ENCODE assay signal across 7 cellular contexts in the genomic region with DNA sequence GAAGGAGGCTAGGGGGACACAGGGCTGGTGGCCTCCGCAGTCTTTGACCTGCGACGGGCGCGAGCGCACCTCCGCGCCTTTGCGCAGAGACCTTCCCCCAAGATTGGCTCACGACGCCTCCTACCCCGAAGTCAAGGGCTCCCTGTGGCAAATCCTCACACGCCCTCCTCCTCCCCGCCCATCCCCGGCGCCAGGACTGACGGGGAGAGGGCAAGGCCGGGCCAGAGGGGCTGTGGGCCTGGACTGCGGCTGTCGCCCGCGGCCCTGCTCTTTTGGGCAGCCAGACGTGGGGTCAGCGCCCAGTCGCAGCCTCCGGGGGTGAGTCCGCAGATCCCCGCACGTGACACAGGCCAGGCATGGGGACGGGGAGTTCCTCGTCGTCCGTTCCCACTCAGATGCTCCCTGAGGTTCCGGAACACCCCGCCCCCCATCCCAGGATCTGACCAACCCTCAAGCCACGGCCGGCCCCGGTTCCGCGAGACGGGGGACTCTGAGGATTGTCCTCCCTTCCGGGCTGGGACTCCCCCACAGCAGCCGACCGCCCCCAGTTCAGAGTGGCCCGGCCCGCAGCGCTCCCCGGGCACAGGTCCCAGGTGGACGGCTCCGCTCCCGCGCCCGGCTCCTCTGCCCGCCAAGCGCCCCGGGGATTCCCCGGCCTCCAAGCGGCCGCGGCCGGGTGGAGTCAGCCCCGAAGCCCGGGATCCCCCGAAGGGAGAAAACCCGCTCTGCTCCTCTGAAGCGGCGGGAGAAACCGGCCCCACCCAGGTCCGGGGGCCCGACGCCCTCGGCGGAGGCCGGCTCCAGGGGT. TPM values are rescaled to one million over a fixed set of nuclear protein-coding genes. Genes with fewer than 3 reads are reported as not detected.
A peak's percentile ranks its signal among the peaks of the same experiment; 100 is the strongest.
DNase-seq lines count a peak whose midpoint lies in the region; ATAC-seq, FAIRE-seq and TF ChIP-seq lines count a peak whose summit lies in the region.

No MANE protein-coding gene starts in this region.

- H3K4me1 ChIP-seq in SJSA1 (replicated peaks) (peaks cover 58% of the 10 kb centered on the region), HepG2 (ENCODE audit: insufficient read depth, low read length) (no peaks in the 10 kb centered on the region)

- H3K9me3 ChIP-seq in SJSA1 (replicated peaks) (no peaks in the 10 kb centered on the region), HepG2 (ENCODE audit: low read length) (no peaks in the 10 kb centered on the region)

- peak overlapping the region; percentile 55 for H3K4me2 ChIP-seq in HepG2 (ENCODE audit: low read depth, low read length)

- FAIRE-seq in HepG2 (lab: Jason Lieb, UNC) = no peak

- ATAC-seq in GM18907 (IDR thresholded peaks at IDR 0.05; ENCODE audit: unreplicated experiment) (peak; percentile 36), HG02943 (IDR thresholded peaks at IDR 0.05; ENCODE audit: low read depth, unreplicated experiment) (peak; percentile 29), HepG2 (peak; percentile 65)

- BruUV-seq in HepG2 (replicated peaks; lab: Mats Ljungman, UMichigan) = no TSS peak

- POLR2A ChIA-PET in HepG2 (lab: Yijun Ruan, JAX) = no interaction called here

- H3K36me3 ChIP-seq in SJSA1 (peaks cover 25% of the 10 kb centered on the region), brain microvascular endothelial cell (replicated peaks) (no peaks in the 10 kb centered on the region), HepG2 (replicated peaks in 1 of 2; ENCODE audit: control insufficient read depth in 1 of 2, insufficient read depth in 2 of 2, low read length in 2 of 2) (no peaks in the 10 kb centered on the region)

- no peak overlapping the region for H3K9ac ChIP-seq in HepG2 (ENCODE audit: insufficient read depth, low read depth, low read length)

- TF ChIP-seq RAD21 in HepG2 (CRISPR knock-in tag; IDR thresholded peaks at IDR 0.05) = no peak

- peak overlapping the region; percentile 91 for H3K27ac ChIP-seq in SJSA1
- peak overlapping the region; percentile 67 for H3K27ac ChIP-seq in brain microvascular endothelial cell
- H3K27ac ChIP-seq in HepG2 (ENCODE audit: extremely low read length, insufficient read depth, low read length) = no peak overlapping the region

- no peak for TF ChIP-seq POLR2A in HepG2 (IDR thresholded peaks at IDR 0.05; ENCODE audit: insufficient read depth in 1 of 2, low read depth in 2 of 2, low read length in 2 of 2)

- intact Hi-C loops in HepG2 (cut with micrococcal nuclease; ENCODE audit: unreplicated experiment) = no loop called here

- no peaks in the 10 kb centered on the region for H4K20me1 ChIP-seq in HepG2 (ENCODE audit: insufficient read depth, low read length)

- TF ChIP-seq CTCF in brain microvascular endothelial cell (IDR thresholded peaks at IDR 0.05; ENCODE audit: low read depth, low read length, missing control alignments) = no peak
- no peak for TF ChIP-seq CTCF in HepG2 (CRISPR knock-in tag; IDR thresholded peaks at IDR 0.05)

- H3K79me2 ChIP-seq in HepG2 (ENCODE audit: insufficient read depth, low read length) = no peaks in the 10 kb centered on the region

- TF ChIP-seq EP300 in HepG2 (IDR thresholded peaks at IDR 0.05; ENCODE audit: low read depth in 2 of 2, low read length in 2 of 2) (no peak), HepG2 (CRISPR knock-in tag; IDR thresholded peaks at IDR 0.05; ENCODE audit: borderline replicate concordance) (no peak)

- WGBS in HepG2 (ENCODE audit: low lambda C conversion rate) = 82% methylated on average over 13 of the region's 74 CpGs

- CTCF ChIA-PET in HepG2 (lab: Yijun Ruan, JAX; ENCODE audit: low intra/inter-chr PET ratio, low total read pairs) = no interaction called here

- peak in 1 of 2 experiments; percentile 73 for DNase-seq in SJSA1 (ENCODE audit: low read depth in 1 of 2, low spot score in 2 of 2)
- DNase-seq in brain microvascular endothelial cell = peak; percentile 20
- DNase-seq in HepG2 (ENCODE audit: low spot score) = no peak
- DNase-seq in stimulated activated CD4-positive, alpha-beta T cell treated with anti-CD3 and anti-CD28 coated beads, TNF-alpha, amount 100 ng/mL, for 48 hours (ENCODE audit: low read depth in 3 of 3) = peak in 2 of 3 donors; percentile 32 to 34
- no peak for DNase-seq in NAMALWA (ENCODE audit: low spot score)

- in situ Hi-C loops in brain microvascular endothelial cell (cut with HindIII; ENCODE audit: low pct_ligation_motif_present, low sequenced_read_pairs) (no loop called here), HepG2 (cut with HindIII; ENCODE audit: extremely low pct_ligation_motif_present, low pct_unique_long_range_greater_than_20kb) (no loop called here)

- H2AFZ ChIP-seq in HepG2 (ENCODE audit: low read length) = no peak overlapping the region

- peak overlapping the region; percentile 85 for H3K4me3 ChIP-seq in SJSA1
- peak overlapping the region; percentile 62 for H3K4me3 ChIP-seq in brain microvascular endothelial cell (ENCODE audit: low read depth, low read length)
- peak overlapping the region; percentile 47 to 63 (median 49); a peak in 4 of 6 replicates for H3K4me3 ChIP-seq in HepG2 (replicated peaks in 1 of 3; ENCODE audit: insufficient read depth in 1 of 3, low read depth in 2 of 3, low read length in 3 of 3)

- H3K27me3 ChIP-seq in SJSA1 (replicated peaks) = no peaks in the 10 kb centered on the region
- H3K27me3 ChIP-seq in brain microvascular endothelial cell (replicated peaks) = no peaks in the 10 kb centered on the region
- peaks cover 2 to 33% of the 10 kb centered on the region in 2 experiments; a peak in 4 of 5 replicates for H3K27me3 ChIP-seq in HepG2 (ENCODE audit: control insufficient read depth in 1 of 2, insufficient read depth in 2 of 2, low read length in 2 of 2)

TF ChIP-seq in HepG2, 621 proteins besides CTCF, POLR2A, EP300 and RAD21:
- no peak for TF ChIP-seq ZNF768 (CRISPR knock-in tag; IDR thresholded peaks at IDR 0.05)
- no peak for TF ChIP-seq ZNF234 (CRISPR knock-in tag; conservative IDR thresholded peaks at IDR 0.05)
- no peak for TF ChIP-seq ZNF670 (CRISPR knock-in tag; IDR thresholded peaks at IDR 0.05; ENCODE audit: borderline replicate concordance)

RNA-seq across cellular contexts. Expression of a gene that starts 0.5 kb away (rescaled TPM):
- 10.2 and 10.3 TPM in 2 replicates for total RNA-seq in SJSA1 (2014; rRNA removed; shearing (Covaris generic))
- 0.02 TPM in 1 of 2 replicates, not detected in the other for total RNA-seq in HepG2 (2016; rRNA removed; fragmentation: Illumina TruSeq; extraction: Trizol)
- not detected in 2 replicates for total RNA-seq in HepG2 (2016; cell fraction: cytosol; rRNA removed; fragmentation: Illumina TruSeq; extraction: Trizol; ENCODE audit: low read depth)
- 0.02 and 0.03 TPM in 2 replicates for total RNA-seq in HepG2 (2016; cell fraction: insoluble cytoplasmic fraction; rRNA removed; fragmentation: Illumina TruSeq; extraction: Trizol)
- total RNA-seq in HepG2 (2016; cell fraction: membrane; rRNA removed; fragmentation: Illumina TruSeq; extraction: Trizol) = 0.03 TPM in 1 of 2 replicates, not detected in the other
- total RNA-seq in HepG2 (2016; cell fraction: nucleus; rRNA removed; fragmentation: Illumina TruSeq; extraction: Trizol) = 0.09 TPM in 1 of 2 replicates, not detected in the other
- polyA plus RNA-seq in HepG2 (2011; rRNA removed) = not detected in 2 replicates
- not detected in 2 replicates for polyA plus RNA-seq in HepG2 (2011; cell fraction: cytosol; rRNA removed)
- 0.02 and 0.03 TPM in 2 replicates for polyA plus RNA-seq in HepG2 (2011; cell fraction: nucleus; rRNA removed)
- not detected in 2 replicates for polyA plus RNA-seq in HepG2 (2012)
- not detected in 2 replicates for polyA plus RNA-seq in HepG2 (2016; cell fraction: cytosol; fragmentation: Illumina TruSeq; extraction: Trizol; ENCODE audit: low read depth)
- polyA plus RNA-seq in HepG2 (2016; cell fraction: insoluble cytoplasmic fraction; fragmentation: Illumina TruSeq; extraction: Trizol; ENCODE audit: low read depth) = not detected in 2 replicates
- not detected in 2 replicates for polyA plus RNA-seq in HepG2 (2016; cell fraction: membrane; fragmentation: Illumina TruSeq; extraction: Trizol; ENCODE audit: low read depth)
- polyA plus RNA-seq in HepG2 (2016; cell fraction: nucleus; fragmentation: Illumina TruSeq; extraction: Trizol; ENCODE audit: insufficient read depth, low read depth) = 0.11 TPM in 1 of 2 replicates, not detected in the other
- 0.02 and 9.0 TPM in 2 replicates for polyA minus RNA-seq in HepG2 (2011; rRNA and poly(A)+ RNA removed; ENCODE audit: low replicate concordance)
- 0.09 TPM in 1 of 2 replicates, not detected in the other for polyA minus RNA-seq in HepG2 (2011; cell fraction: cytosol; rRNA and poly(A)+ RNA removed)
- not detected in 2 replicates for polyA minus RNA-seq in HepG2 (2011; cell fraction: nucleus; rRNA and poly(A)+ RNA removed)

Comparison
In these comparisons a context has a peak if more than half of its experiments do, and no peak if none do; other contexts are left out.
1. DNase-seq: peak in brain microvascular endothelial cell (single experiment) and stimulated activated CD4-positive, alpha-beta T cell treated with anti-CD3 and anti-CD28 coated beads, TNF-alpha, amount 100 ng/mL, for 48 hours (2 of 3); none in HepG2 (single experiment) and NAMALWA (single experiment).
2. RNA of a gene that starts 0.5 kb away (total RNA-seq): 10.2 to 10.3 TPM in SJSA1; 0.02 to 0.09 TPM in HepG2; every median in the first group is over 10 times any median in the second.
3. Peak in every context shown above with its lines, with median percentiles within 50 percentile points of each other: ATAC-seq and H3K4me3 ChIP-seq.